In the genomic region with DNA sequence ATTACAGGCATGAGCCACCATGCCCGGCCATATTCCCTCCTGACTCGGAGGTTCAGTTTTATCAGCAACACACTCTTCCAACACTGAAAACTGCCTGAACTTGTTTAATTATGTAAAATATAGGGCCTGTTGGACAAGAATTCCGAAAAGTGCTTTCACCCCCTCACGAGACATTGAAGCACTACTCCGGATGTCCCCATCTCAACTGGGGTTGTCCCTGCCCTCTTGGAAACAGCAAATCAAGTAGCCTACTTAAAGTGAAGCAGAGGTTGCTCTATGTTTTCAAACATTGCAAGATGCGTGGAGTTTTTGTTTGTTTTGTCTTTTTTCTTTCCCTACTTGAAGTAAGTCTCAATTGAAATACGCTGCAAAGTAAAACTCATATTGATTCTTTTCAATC, we compare ENCODE assay signal across 12 cellular contexts. TPM values are rescaled to one million over a fixed set of nuclear protein-coding genes. Genes with fewer than 3 reads are reported as not detected.
A peak's percentile ranks its signal among the peaks of the same experiment; 100 is the strongest.
DNase-seq lines count a peak whose midpoint lies in the region; ATAC-seq and TF ChIP-seq lines count a peak whose summit lies in the region.
"Had no signal": no experiment of that assay in that cellular context is flagged by ENCODE, and none has a peak within 500 bp of the region (broad histone marks: within the 10 kb centered on the region; RNA-seq: fewer than 3 reads in every experiment).

No MANE protein-coding gene starts in this region.

- no peak for TF ChIP-seq CTCF in lower lobe of right lung (IDR thresholded peaks at IDR 0.05)
- TF ChIP-seq CTCF in thoracic aorta (IDR thresholded peaks at IDR 0.05), result no peak

- H3K27ac ChIP-seq in lower lobe of right lung (no peak overlapping the region), thoracic aorta (no peak overlapping the region)

- CTCF ChIA-PET in activated CD4-positive, alpha-beta memory T cell treated with anti-CD3 and anti-CD28 coated beads for 36 hours (lab: Charles Lee), result interaction anchor here (2.5 kb wide), 1 partner anchor 738 kb away, joined by 12 read pairs; no protein-coding TSS in a partner anchor

- no peaks in the 10 kb centered on the region for H3K9me3 ChIP-seq in lower lobe of right lung
- no peaks in the 10 kb centered on the region for H3K9me3 ChIP-seq in thoracic aorta

- no peaks in the 10 kb centered on the region for H3K27me3 Mint-ChIP-seq in activated CD4-positive, alpha-beta memory T cell treated with anti-CD3 and anti-CD28 coated beads for 36 hours

- ATAC-seq in lower lobe of right lung, result peak in 1 of 2 donors; percentile 47
- ATAC-seq in thoracic aorta (ENCODE audit: insufficient number of reproducible peaks, low FRiP score, low read depth), result no peak

- no peaks in the 10 kb centered on the region for H3K9me3 Mint-ChIP-seq in activated CD4-positive, alpha-beta memory T cell treated with anti-CD3 and anti-CD28 coated beads for 36 hours
- H3K9me3 Mint-ChIP-seq: endodermal cell had no signal

- H3K4me3 Mint-ChIP-seq in activated CD4-positive, alpha-beta memory T cell treated with anti-CD3 and anti-CD28 coated beads for 36 hours, result peak overlapping the region; percentile 93
- H3K4me3 Mint-ChIP-seq: endodermal cell had no signal

- H3K4me1 Mint-ChIP-seq in activated CD4-positive, alpha-beta memory T cell treated with anti-CD3 and anti-CD28 coated beads for 36 hours (ENCODE audit: low read depth), result peaks cover 63% of the 10 kb centered on the region
- H3K4me1 Mint-ChIP-seq: endodermal cell had no signal

- H3K36me3 ChIP-seq in lower lobe of right lung (peaks cover 8% of the 10 kb centered on the region), thoracic aorta (no peaks in the 10 kb centered on the region)

- peaks cover 48% of the 10 kb centered on the region for H3K4me1 ChIP-seq in lower lobe of right lung
- peaks cover 0 to 5% of the 10 kb centered on the region in 2 donors for H3K4me1 ChIP-seq in thoracic aorta (ENCODE audit: control insufficient read depth in 1 of 2, low read depth in 2 of 2)

- H3K36me3 Mint-ChIP-seq in activated CD4-positive, alpha-beta memory T cell treated with anti-CD3 and anti-CD28 coated beads for 36 hours, result peaks cover 88% of the 10 kb centered on the region

- H3K27me3 ChIP-seq in lower lobe of right lung (ENCODE audit: low read depth) (peaks cover 1% of the 10 kb centered on the region), thoracic aorta (replicated peaks; ENCODE audit: insufficient read depth) (no peaks in the 10 kb centered on the region)

- peak overlapping the region; percentile 82 for H3K4me3 ChIP-seq in lower lobe of right lung
- peak overlapping the region; percentile 32 for H3K4me3 ChIP-seq in thoracic aorta

- peak; percentile 70 for DNase-seq in activated effector memory CD4-positive, alpha-beta T cell treated with anti-CD3 and anti-CD28 coated beads, Interleukin-2, amount 50 U/mL, for 16 hours
- no peak for DNase-seq in activated effector memory CD4-positive, alpha-beta T cell treated with Interleukin-2 at 50 U/mL for 16 hours
- DNase-seq in activated CD4-positive, alpha-beta memory T cell treated with anti-CD3 and anti-CD28 coated beads for 36 hours, result peak; percentile 64
- DNase-seq in lower lobe of right lung (no peak), thoracic aorta (ENCODE audit: low spot score) (no peak), occipital lobe (lab: John Stamatoyannopoulos, UW) (no peak), C1 segment of cervical spinal cord (lab: John Stamatoyannopoulos, UW) (no peak), HPDE6-E6E7 (ENCODE audit: extremely low spot score) (no peak)
- DNase-seq: ACHN, endodermal cell, GF-D8, MM.1S had no signal

- POLR2A ChIA-PET in activated CD4-positive, alpha-beta memory T cell treated with anti-CD3 and anti-CD28 coated beads for 36 hours (lab: Charles Lee), result interaction anchor here (3.2 kb wide), 1 partner anchor 286 kb away, joined by 10 read pairs; no protein-coding TSS in a partner anchor

- intact Hi-C loops in activated CD4-positive, alpha-beta memory T cell treated with anti-CD3 and anti-CD28 coated beads for 36 hours (cut with micrococcal nuclease), result loop anchor here (1.0 to 5.0 kb wide), 3 partner anchors 190 to 665 kb away; no protein-coding TSS in a partner anchor
- intact Hi-C loops in lower lobe of right lung (cut with DNase I), result loop anchor here (5.0 kb wide), 1 partner anchor 740 kb away; no protein-coding TSS in a partner anchor

- H3K27ac Mint-ChIP-seq in activated CD4-positive, alpha-beta memory T cell treated with anti-CD3 and anti-CD28 coated beads for 36 hours, result peak overlapping the region; percentile 97
- H3K27ac Mint-ChIP-seq: endodermal cell had no signal

RNA-seq across cellular contexts. Expression of a gene that starts 7.6 kb away (rescaled TPM):
- 10 to 100 TPM; 53.7 to 59.9 TPM for total RNA-seq in activated CD4-positive, alpha-beta memory T cell treated with anti-CD3 and anti-CD28 coated beads for 36 hours
- total RNA-seq in lower lobe of right lung (29.1 TPM), thoracic aorta (10 to 100 TPM; 13.8 to 45.9 TPM), occipital lobe (3.3 TPM)

Comparison
In these comparisons a context has a peak if more than half of its experiments do, and no peak if none do; other contexts are left out.
1. DNase-seq: peak in activated effector memory CD4-positive, alpha-beta T cell treated with anti-CD3 and anti-CD28 coated beads, Interleukin-2, amount 50 U/mL, for 16 hours (single experiment) and activated CD4-positive, alpha-beta memory T cell treated with anti-CD3 and anti-CD28 coated beads for 36 hours (single experiment); none in activated effector memory CD4-positive, alpha-beta T cell treated with Interleukin-2 at 50 U/mL for 16 hours (single experiment), lower lobe of right lung (single experiment), thoracic aorta (single experiment), occipital lobe (single experiment), C1 segment of cervical spinal cord (0 of 14) and HPDE6-E6E7 (single experiment).